In the genomic region with DNA sequence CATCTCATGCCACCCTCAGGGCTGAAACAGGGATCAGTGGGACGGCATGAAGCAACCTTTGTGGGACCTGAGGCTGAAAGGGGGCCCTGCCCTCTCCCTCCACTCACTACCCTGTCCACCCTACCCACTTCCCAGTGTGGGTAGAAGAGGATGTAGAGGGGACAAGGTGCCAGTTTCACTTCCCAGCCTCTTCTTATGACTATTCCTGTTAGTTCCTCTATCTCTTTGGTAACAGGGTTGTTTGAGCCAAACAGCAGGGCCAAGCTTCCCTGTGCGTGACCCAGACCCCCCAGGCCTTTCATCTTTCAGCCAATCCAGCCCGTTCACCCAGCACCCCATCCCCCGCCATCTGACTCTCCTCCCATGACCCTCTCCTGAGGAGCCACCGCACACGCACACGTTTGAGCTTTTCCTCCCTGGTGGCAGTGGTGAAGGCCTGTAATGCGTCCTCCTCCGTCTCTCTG, we compare ENCODE assay signal across 11 cellular contexts.
DNase-seq lines count a peak whose midpoint lies in the region; FAIRE-seq and TF ChIP-seq lines count a peak whose summit lies in the region.
"Had no signal": no experiment of that assay in that cellular context is flagged by ENCODE, and none has a peak within 500 bp of the region (broad histone marks: within the 10 kb centered on the region; RNA-seq: fewer than 3 reads in every experiment).

No MANE protein-coding gene starts in this region.

- TF ChIP-seq POLR2A in H54 (IDR thresholded peaks at IDR 0.05; ENCODE audit: low read depth, low read length), result no peak

- H3K4me3 Mint-ChIP-seq in activated naive CD4-positive, alpha-beta T cell treated with anti-CD3 and anti-CD28 coated beads for 36 hours, result no peak overlapping the region
- H3K4me3 Mint-ChIP-seq in type B pancreatic cell, result peak overlapping the region; percentile 48

- H3K9me3 ChIP-seq in mucosa of rectum (ENCODE audit: control insufficient read depth in 2 of 2, low read length in 2 of 2), result no peaks in the 10 kb centered on the region

- no peaks in the 10 kb centered on the region for H3K27me3 Mint-ChIP-seq in activated naive CD4-positive, alpha-beta T cell treated with anti-CD3 and anti-CD28 coated beads for 36 hours (ENCODE audit: low read depth)
- no peaks in the 10 kb centered on the region for H3K27me3 Mint-ChIP-seq in type B pancreatic cell

- TF ChIP-seq CTCF in type B pancreatic cell (conservative IDR thresholded peaks at IDR 0.05), result no peak

- CTCF ChIA-PET in activated naive CD4-positive, alpha-beta T cell treated with anti-CD3 and anti-CD28 coated beads for 36 hours (lab: Charles Lee), result no interaction called here

- peak overlapping the region; percentile 14 to 23 for H3K9ac ChIP-seq in mucosa of rectum (ENCODE audit: low read depth in 1 of 2, low read length in 2 of 2)
- H3K9ac ChIP-seq: KMS-11 had no signal

- no peak for FAIRE-seq in H54 (lab: Jason Lieb, UNC)
- FAIRE-seq: frontal cortex had no signal

- H3K4me3 ChIP-seq in mucosa of rectum (ENCODE audit: low read length in 2 of 2), result no peak overlapping the region

- intact Hi-C loops in activated naive CD4-positive, alpha-beta T cell treated with anti-CD3 and anti-CD28 coated beads for 36 hours (cut with micrococcal nuclease), result no loop called here

- DNase-seq in activated naive CD4-positive, alpha-beta T cell treated with anti-CD3 and anti-CD28 coated beads for 36 hours, result no peak
- DNase-seq in activated naive CD4-positive, alpha-beta T cell treated with anti-CD3 and anti-CD28 coated beads, Interleukin-2, amount 50 U/mL, for 16 hours, result no peak
- DNase-seq in caudate nucleus (lab: John Stamatoyannopoulos, UW) (peak in 10 of 61 donors; percentile 29 to 76 (median 69)), type B pancreatic cell (ENCODE audit: extremely low spot score, unreplicated experiment) (no peak), AG08395 (ENCODE audit: low spot score) (no peak), H54 (ENCODE audit: insufficient read length, low spot score) (no peak)
- DNase-seq in NK-92 treated with Interleukin-12 subunit alpha and Interleukin-12 subunit beta, amount 100 ng/mL, for 24 hours (lab: John Stamatoyannopoulos, UW), result no peak
- DNase-seq: activated CD4-positive, alpha-beta T cell treated with anti-CD3 and anti-CD28 coated beads for 4 hours had no signal

- H3K27ac ChIP-seq in caudate nucleus (ENCODE audit: low read depth, low read length), result peak overlapping the region; percentile 97
- H3K27ac ChIP-seq in mucosa of rectum (ENCODE audit: low read depth in 2 of 2, low read length in 2 of 2), result peak overlapping the region; percentile 84 to 89

- H3K9me3 Mint-ChIP-seq in activated naive CD4-positive, alpha-beta T cell treated with anti-CD3 and anti-CD28 coated beads for 36 hours, result no peaks in the 10 kb centered on the region
- no peaks in the 10 kb centered on the region for H3K9me3 Mint-ChIP-seq in type B pancreatic cell

- H3K4me1 Mint-ChIP-seq in activated naive CD4-positive, alpha-beta T cell treated with anti-CD3 and anti-CD28 coated beads for 36 hours (ENCODE audit: low read depth), result peaks cover 28% of the 10 kb centered on the region
- peaks cover 45% of the 10 kb centered on the region for H3K4me1 Mint-ChIP-seq in type B pancreatic cell (ENCODE audit: unreplicated experiment)

- peak overlapping the region; percentile 53 for H3K27ac Mint-ChIP-seq in activated naive CD4-positive, alpha-beta T cell treated with anti-CD3 and anti-CD28 coated beads for 36 hours
- H3K27ac Mint-ChIP-seq in type B pancreatic cell, result peak overlapping the region; percentile 91

- peaks cover 0 to 3% of the 10 kb centered on the region in 2 donors for H3K36me3 ChIP-seq in mucosa of rectum (ENCODE audit: control insufficient read depth in 2 of 2, insufficient read depth in 2 of 2, low read length in 2 of 2)

- H3K36me3 Mint-ChIP-seq in activated naive CD4-positive, alpha-beta T cell treated with anti-CD3 and anti-CD28 coated beads for 36 hours (ENCODE audit: low read depth), result peaks cover 8% of the 10 kb centered on the region
- peaks cover 1% of the 10 kb centered on the region for H3K36me3 Mint-ChIP-seq in type B pancreatic cell

- H3K27me3 ChIP-seq in mucosa of rectum (ENCODE audit: control insufficient read depth in 2 of 2, insufficient read depth in 2 of 2, low read length in 2 of 2), result no peaks in the 10 kb centered on the region

- peaks cover 51 to 67% of the 10 kb centered on the region in 2 donors for H3K4me1 ChIP-seq in mucosa of rectum (ENCODE audit: control insufficient read depth in 2 of 2, insufficient read depth in 2 of 2, low read length in 2 of 2)
